1 cellular context compared by ENCODE assay signal in genomic region chr3:37279226-37279625, GRCh38.
TF ChIP-seq lines count a peak whose summit lies in the region.

No MANE protein-coding gene starts in this region.

TF ChIP-seq in WTC11, 78 proteins besides CTCF, POLR2A, EP300 and RAD21 (continued from another document):
- TF ChIP-seq PRDM15 (CRISPR knock-in tag; IDR thresholded peaks at IDR 0.05) = no peak
- TF ChIP-seq AFF4 (CRISPR knock-in tag; IDR thresholded peaks at IDR 0.05; ENCODE audit: borderline replicate concordance) = no peak
- no peak for TF ChIP-seq E2F1 (CRISPR knock-in tag; IDR thresholded peaks at IDR 0.05)
- TF ChIP-seq FOXK1 (CRISPR knock-in tag; IDR thresholded peaks at IDR 0.05) = no peak
